Comparison of ENCODE assay signal across 27 cellular contexts in the genomic region with DNA sequence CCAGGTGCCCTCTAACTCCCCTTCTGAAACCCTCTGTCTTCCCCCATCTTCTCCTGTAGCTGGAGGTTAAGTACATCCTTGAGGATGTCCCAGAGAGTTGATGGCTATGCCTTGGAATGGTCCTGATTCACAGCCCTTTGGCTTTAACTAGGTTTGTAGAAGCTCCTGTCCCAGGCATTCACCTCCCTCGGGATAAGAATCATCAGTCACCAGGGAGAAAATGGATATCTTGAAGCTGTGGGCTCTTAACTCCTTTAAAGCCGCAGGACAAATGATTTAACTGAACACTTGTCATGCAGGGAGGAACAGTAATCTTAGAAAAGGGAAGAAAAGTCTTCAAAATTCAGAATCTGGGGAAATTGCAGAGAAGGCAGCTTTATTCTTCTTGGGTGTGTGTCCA.
"Had no signal": no experiment of that assay in that cellular context is flagged by ENCODE, and none has a peak within 500 bp of the region (broad histone marks: within the 10 kb centered on the region; RNA-seq: fewer than 3 reads in every experiment).

No MANE protein-coding gene starts in this region.

- DNase-seq: cortex of kidney; effector CD4-positive, alpha-beta T cell; gastrocnemius medialis; heart left ventricle; kidney; left lung; mesenchymal stem cell; mucosa of descending colon; naive B cell; nucleus accumbens; ovary; posterior cingulate gyrus; psoas muscle; right cardiac atrium; spleen; stimulated activated CD4-positive, alpha-beta T cell treated with anti-CD3 and anti-CD28 coated beads, Interleukin-2, amount 100 ng/mL, for 48 hours; stimulated activated naive CD4-positive, alpha-beta T cell; stimulated activated naive CD8-positive, alpha-beta T cell treated with anti-CD3 and anti-CD28 coated beads, Interleukin-15, amount 100 ng/mL, for 72 hours; transverse colon; upper lobe of right lung; uterus had no signal

- H3K4me1 ChIP-seq: psoas muscle, upper lobe of right lung, uterus had no signal

- H3K27me3 ChIP-seq: gastrocnemius medialis, hepatocyte, ovary, upper lobe of right lung, uterus had no signal

- H2AFZ ChIP-seq: hepatocyte had no signal

- H3K4me2 ChIP-seq: hepatocyte had no signal

- H3K9me3 Mint-ChIP-seq: mesothelial cell of epicardium; natural killer cell treated with Interleukin-12 subunit alpha and Interleukin-12 subunit beta and Interleukin-15 and Interleukin-18, amount 100 ng/mL, for 72 hours; neural crest cell; stimulated activated naive CD8-positive, alpha-beta T cell treated with anti-CD3 and anti-CD28 coated beads, Interleukin-15, amount 100 ng/mL, for 72 hours had no signal

- H3K4me1 Mint-ChIP-seq: naive B cell; stimulated activated naive CD8-positive, alpha-beta T cell treated with anti-CD3 and anti-CD28 coated beads, Interleukin-15, amount 100 ng/mL, for 72 hours had no signal

- H3K79me2 ChIP-seq: hepatocyte had no signal

- H3K36me3 Mint-ChIP-seq: mesothelial cell of epicardium; naive B cell; natural killer cell treated with Interleukin-12 subunit alpha and Interleukin-12 subunit beta and Interleukin-15 and Interleukin-18, amount 100 ng/mL, for 72 hours had no signal

- H3K27ac Mint-ChIP-seq: mesothelial cell of epicardium; natural killer cell treated with Interleukin-12 subunit alpha and Interleukin-12 subunit beta and Interleukin-15 and Interleukin-18, amount 100 ng/mL, for 72 hours; stimulated activated naive CD8-positive, alpha-beta T cell treated with anti-CD3 and anti-CD28 coated beads, Interleukin-15, amount 100 ng/mL, for 72 hours had no signal

- H3K4me3 Mint-ChIP-seq: mesothelial cell of epicardium; natural killer cell treated with Interleukin-12 subunit alpha and Interleukin-12 subunit beta and Interleukin-15 and Interleukin-18, amount 100 ng/mL, for 72 hours; neural crest cell; stimulated activated naive CD8-positive, alpha-beta T cell treated with anti-CD3 and anti-CD28 coated beads, Interleukin-15, amount 100 ng/mL, for 72 hours had no signal

- H3K27ac ChIP-seq: gastrocnemius medialis, heart left ventricle, hepatocyte, left lung, ovary, psoas muscle, skin epidermis, spleen, suprapubic skin, transverse colon, upper lobe of right lung, uterus had no signal

- FAIRE-seq: kidney had no signal

- H3K4me3 ChIP-seq: gastrocnemius medialis, heart left ventricle, hepatocyte, left lung, mucosa of descending colon, ovary, psoas muscle, skin epidermis, spleen, suprapubic skin, transverse colon, upper lobe of right lung, uterus had no signal

- H3K9me3 ChIP-seq: gastrocnemius medialis, heart left ventricle, left lung, mucosa of descending colon, ovary, psoas muscle, spleen, suprapubic skin, transverse colon, upper lobe of right lung, uterus had no signal

- H3K36me3 ChIP-seq: gastrocnemius medialis, heart left ventricle, left lung, ovary, spleen, suprapubic skin, transverse colon, upper lobe of right lung, uterus had no signal
